ENCODE assay signal across 11 cellular contexts in the genomic region with DNA sequence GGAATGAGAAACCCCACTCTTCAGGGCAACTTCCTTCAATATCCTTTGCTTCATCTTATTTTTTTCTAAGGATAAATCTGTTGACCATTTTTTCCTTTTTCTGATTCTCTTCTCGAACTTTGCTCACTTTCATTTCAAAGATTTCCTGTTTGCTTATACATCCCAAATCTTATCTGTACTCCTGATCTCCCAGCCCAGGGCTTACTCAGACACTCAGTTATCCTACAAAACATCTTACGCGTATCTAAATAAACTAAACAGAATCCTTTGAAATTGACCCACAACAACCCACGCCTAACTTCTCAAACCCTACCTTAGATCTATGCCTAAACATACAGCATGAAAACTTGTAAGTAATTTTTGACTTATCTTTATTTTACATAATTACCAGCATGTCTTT.
"Had no signal": no experiment of that assay in that cellular context is flagged by ENCODE, and none has a peak within 500 bp of the region (broad histone marks: within the 10 kb centered on the region; RNA-seq: fewer than 3 reads in every experiment).

No MANE protein-coding gene starts in this region.

- H3K4me3 Mint-ChIP-seq: activated B cell treated with CpG ODN at 0.5 μM for 24 hours had no signal

- H3K9me3 ChIP-seq: pancreas, tibial artery, vagina had no signal

- DNase-seq: activated B cell treated with CpG ODN at 0.5 μM for 24 hours; activated CD4-positive, alpha-beta T cell treated with anti-CD3 and anti-CD28 coated beads, Interleukin-2, amount 50 U/mL, for 1 hour; activated effector memory CD4-positive, alpha-beta T cell treated with anti-CD3 and anti-CD28 coated beads, Interleukin-2, amount 50 U/mL, for 16 hours; activated T-cell treated with anti-CD3 and anti-CD28 coated beads for 4 hours; left ventricle myocardium superior; mesendoderm; pancreas; retina; tibial artery had no signal

- ATAC-seq: left ventricle myocardium superior, pancreas had no signal

- H3K4me3 ChIP-seq: hepatocyte, pancreas, tibial artery, vagina had no signal

- H3K4me1 Mint-ChIP-seq: activated B cell treated with CpG ODN at 0.5 μM for 24 hours had no signal

- H3K36me3 ChIP-seq: pancreas, tibial artery, vagina had no signal

- H3K27ac ChIP-seq: hepatocyte, pancreas, tibial artery, vagina had no signal

- H3K27me3 Mint-ChIP-seq: activated B cell treated with CpG ODN at 0.5 μM for 24 hours had no signal

- H3K27ac Mint-ChIP-seq: activated B cell treated with CpG ODN at 0.5 μM for 24 hours had no signal

- H3K27me3 ChIP-seq: hepatocyte, pancreas, tibial artery, vagina had no signal

- H3K9me3 Mint-ChIP-seq: activated B cell treated with CpG ODN at 0.5 μM for 24 hours had no signal

- H3K4me1 ChIP-seq: pancreas, tibial artery, vagina had no signal
